ENCODE assay signal across 8 cellular contexts in the genomic region with DNA sequence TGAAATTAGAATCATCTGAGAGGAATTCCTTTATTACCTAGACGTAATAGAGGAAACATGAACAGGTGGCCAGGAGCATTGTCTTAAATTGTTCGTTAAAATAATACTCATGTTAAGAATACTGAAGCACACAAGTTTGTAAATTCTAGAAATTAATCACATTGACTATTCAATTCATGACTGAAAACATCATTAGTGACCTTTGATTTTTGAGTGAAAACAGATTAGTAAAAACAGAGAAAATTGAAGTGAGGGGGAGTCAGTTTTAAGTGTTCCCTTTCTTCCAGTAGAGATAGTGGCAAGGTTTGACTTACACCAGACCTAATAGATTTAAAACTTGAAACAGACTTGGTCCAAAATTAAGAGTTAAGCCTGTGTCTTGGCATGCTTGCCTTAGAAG. TPM values are rescaled to one million over a fixed set of nuclear protein-coding genes. Genes with fewer than 3 reads are reported as not detected.
DNase-seq lines count a peak whose midpoint lies in the region; ATAC-seq, FAIRE-seq and TF ChIP-seq lines count a peak whose summit lies in the region.

No MANE protein-coding gene starts in this region.

- H3K27ac Mint-ChIP-seq in activated CD4-positive, alpha-beta T cell treated with anti-CD3 and anti-CD28 coated beads for 36 hours: peak overlapping the region; percentile 99
- H3K27ac Mint-ChIP-seq in activated naive CD8-positive, alpha-beta T cell treated with anti-CD3 and anti-CD28 coated beads for 36 hours: peak overlapping the region; percentile 100

- TF ChIP-seq CTCF in kidney (IDR thresholded peaks at IDR 0.05; ENCODE audit: borderline replicate concordance, extremely low read depth, insufficient read depth): no peak

- no peaks in the 10 kb centered on the region for H3K9me3 ChIP-seq in kidney (ENCODE audit: control insufficient read depth in 1 of 2, low read length in 2 of 2)

- no peak for DNase-seq in activated CD4-positive, alpha-beta T cell treated with anti-CD3 and anti-CD28 coated beads for 36 hours
- DNase-seq in activated CD4-positive, alpha-beta T cell treated with anti-CD3 and anti-CD28 coated beads, Interleukin-2, amount 50 U/mL, for 4 hours: no peak
- DNase-seq in activated naive CD8-positive, alpha-beta T cell treated with anti-CD3 and anti-CD28 coated beads for 36 hours: no peak
- DNase-seq in kidney: no peak
- no peak for DNase-seq in DMS79 (lab: John Stamatoyannopoulos, UW)

- FAIRE-seq in kidney (lab: Jason Lieb, UNC): no peak

- peaks cover 33% of the 10 kb centered on the region for H3K36me3 Mint-ChIP-seq in activated CD4-positive, alpha-beta T cell treated with anti-CD3 and anti-CD28 coated beads for 36 hours (ENCODE audit: low read depth)
- H3K36me3 Mint-ChIP-seq in activated naive CD8-positive, alpha-beta T cell treated with anti-CD3 and anti-CD28 coated beads for 36 hours: peaks cover 26% of the 10 kb centered on the region

- ATAC-seq in activated CD4-positive, alpha-beta T cell treated with anti-CD3 and anti-CD28 coated beads for 36 hours: no peak
- no peak for ATAC-seq in GM21825 (IDR thresholded peaks at IDR 0.05; ENCODE audit: unreplicated experiment)
- ATAC-seq in HG03378 (IDR thresholded peaks at IDR 0.05; ENCODE audit: unreplicated experiment): no peak

- H3K36me3 ChIP-seq in kidney (ENCODE audit: control insufficient read depth in 1 of 2, insufficient read depth in 2 of 2, low read length in 2 of 2): no peaks in the 10 kb centered on the region

- CTCF ChIA-PET in activated CD4-positive, alpha-beta T cell treated with anti-CD3 and anti-CD28 coated beads for 36 hours (lab: Charles Lee): interaction anchor here (0.6 to 1.3 kb wide), 7 partner anchors 8 to 555 kb away, joined by 3 to 7 read pairs (median 3); no protein-coding TSS in a partner anchor

- intact Hi-C loops in activated CD4-positive, alpha-beta T cell treated with anti-CD3 and anti-CD28 coated beads for 36 hours (cut with DNase I, micrococcal nuclease): loop anchor here (1.0 kb wide), 2 partner anchors 12 to 17 kb away; no protein-coding TSS in a partner anchor
- intact Hi-C loops in kidney (cut with DNase I): no loop called here

- peak overlapping the region; percentile 65 to 91 for H3K9ac ChIP-seq in kidney (ENCODE audit: low read length in 2 of 2)

- peaks cover 44% of the 10 kb centered on the region for H3K4me1 Mint-ChIP-seq in activated CD4-positive, alpha-beta T cell treated with anti-CD3 and anti-CD28 coated beads for 36 hours
- H3K4me1 Mint-ChIP-seq in activated naive CD8-positive, alpha-beta T cell treated with anti-CD3 and anti-CD28 coated beads for 36 hours: peaks cover 48% of the 10 kb centered on the region

- H3K27ac ChIP-seq in kidney (ENCODE audit: low read depth in 2 of 2, low read length in 2 of 2): peak overlapping the region in 1 of 2 donors; percentile 99
- peak overlapping the region; percentile 93 for H3K27ac ChIP-seq in temporal lobe (ENCODE audit: low read depth, low read length)

- H3K4me3 ChIP-seq in kidney (ENCODE audit: low read length in 2 of 2): peak overlapping the region; percentile 80 to 89

- POLR2A ChIA-PET in activated CD4-positive, alpha-beta T cell treated with anti-CD3 and anti-CD28 coated beads for 36 hours (lab: Charles Lee): no interaction called here

- H3K4me1 ChIP-seq in kidney (ENCODE audit: control insufficient read depth in 1 of 2, insufficient read depth in 1 of 2, low read depth in 1 of 2, low read length in 2 of 2): peaks cover 24 to 43% of the 10 kb centered on the region in 2 donors

- H3K9me3 Mint-ChIP-seq in activated CD4-positive, alpha-beta T cell treated with anti-CD3 and anti-CD28 coated beads for 36 hours (ENCODE audit: low read depth): no peaks in the 10 kb centered on the region
- no peaks in the 10 kb centered on the region for H3K9me3 Mint-ChIP-seq in activated naive CD8-positive, alpha-beta T cell treated with anti-CD3 and anti-CD28 coated beads for 36 hours

- peak overlapping the region; percentile 89 for H3K4me3 Mint-ChIP-seq in activated CD4-positive, alpha-beta T cell treated with anti-CD3 and anti-CD28 coated beads for 36 hours
- H3K4me3 Mint-ChIP-seq in activated naive CD8-positive, alpha-beta T cell treated with anti-CD3 and anti-CD28 coated beads for 36 hours: peak overlapping the region; percentile 90

- no peaks in the 10 kb centered on the region for H3K27me3 Mint-ChIP-seq in activated CD4-positive, alpha-beta T cell treated with anti-CD3 and anti-CD28 coated beads for 36 hours
- H3K27me3 Mint-ChIP-seq in activated naive CD8-positive, alpha-beta T cell treated with anti-CD3 and anti-CD28 coated beads for 36 hours: peaks cover 6% of the 10 kb centered on the region

RNA-seq across cellular contexts. Expression of a gene that starts 1.4 kb away (rescaled TPM):
- 10 to 100 TPM; 35.7 to 44.0 TPM for total RNA-seq in activated CD4-positive, alpha-beta T cell treated with anti-CD3 and anti-CD28 coated beads for 36 hours
- 10 to 100 TPM; 52.8 to 54.9 TPM for total RNA-seq in activated naive CD8-positive, alpha-beta T cell treated with anti-CD3 and anti-CD28 coated beads for 36 hours
- 43.7 TPM for total RNA-seq in kidney
- polyA plus RNA-seq in kidney (ENCODE audit: insufficient read depth, low read depth, low replicate concordance): 14.9 TPM
- 39.3 TPM for total RNA-seq in temporal lobe

RNA-seq across cellular contexts. Expression of a gene that starts 4.7 kb away (rescaled TPM):
- 100 to 1,000 TPM; 110 to 163 TPM for total RNA-seq in activated CD4-positive, alpha-beta T cell treated with anti-CD3 and anti-CD28 coated beads for 36 hours
- total RNA-seq in activated naive CD8-positive, alpha-beta T cell treated with anti-CD3 and anti-CD28 coated beads for 36 hours: 100 to 1,000 TPM; 146 to 147 TPM
- 16.8 TPM for total RNA-seq in kidney
- 8.0 TPM for polyA plus RNA-seq in kidney (ENCODE audit: insufficient read depth, low read depth, low replicate concordance)
- total RNA-seq in temporal lobe: 2.0 TPM

RNA-seq across cellular contexts. Expression of a gene that starts 42.2 kb away (rescaled TPM):
- 1 to 10 TPM; 1.6 to 3.4 TPM for total RNA-seq in activated CD4-positive, alpha-beta T cell treated with anti-CD3 and anti-CD28 coated beads for 36 hours
- 1 to 10 TPM; 3.3 TPM for total RNA-seq in activated naive CD8-positive, alpha-beta T cell treated with anti-CD3 and anti-CD28 coated beads for 36 hours
- total RNA-seq in kidney: 1.2 TPM
- polyA plus RNA-seq in kidney (ENCODE audit: insufficient read depth, low read depth, low replicate concordance): 0.41 TPM
- total RNA-seq in temporal lobe: 1.2 TPM
